28 cellular contexts compared by ENCODE assay signal in genomic region chr22:46397514-46397913, GRCh38.
"Had no signal": no experiment of that assay in that cellular context is flagged by ENCODE, and none has a peak within 500 bp of the region (broad histone marks: within the 10 kb centered on the region; RNA-seq: fewer than 3 reads in every experiment).

No MANE protein-coding gene starts in this region.

- H3K4me1 ChIP-seq: stomach, suprapubic skin, testis, tibial artery, tibial nerve, transverse colon, upper lobe of left lung, upper lobe of right lung, uterus, vagina had no signal

- H3K27ac Mint-ChIP-seq: stimulated activated effector memory CD8-positive, alpha-beta T cell treated with anti-CD3 and anti-CD28 coated beads, Interleukin-12 subunit alpha, Interleukin-12 subunit beta, amount 100 ng/mL, for 72 hours; stimulated activated memory B cell treated with anti-CD40 and anti-IgM and Interleukin-4, amounts not matched to agents 10 μg/mL and 1 μg/mL and 100 μg/mL, for 72 hours; stimulated activated naive B cell treated with anti-CD40 and anti-IgM and Interleukin-4, amounts not matched to agents 10 μg/mL and 1 μg/mL and 100 μg/mL, for 72 hours; stimulated activated naive CD8-positive, alpha-beta T cell treated with anti-CD3 and anti-CD28 coated beads, Interleukin-15, amount 100 ng/mL, for 72 hours; stimulated activated naive CD8-positive, alpha-beta T cell treated with anti-CD3 and anti-CD28 coated beads, Interleukin-15, Interleukin-2, amounts not matched to agents 100 ng/mL and 50 ng/mL, for 24 hours; type B pancreatic cell had no signal

- H3K4me1 Mint-ChIP-seq: stimulated activated memory B cell treated with anti-CD40 and anti-IgM and Interleukin-4, amounts not matched to agents 10 μg/mL and 1 μg/mL and 100 μg/mL, for 72 hours; stimulated activated naive B cell treated with anti-CD40 and anti-IgM and Interleukin-4, amounts not matched to agents 10 μg/mL and 1 μg/mL and 100 μg/mL, for 72 hours had no signal

- H3K9me3 Mint-ChIP-seq: stimulated activated effector memory CD8-positive, alpha-beta T cell treated with anti-CD3 and anti-CD28 coated beads, Interleukin-12 subunit alpha, Interleukin-12 subunit beta, amount 100 ng/mL, for 72 hours; stimulated activated memory B cell treated with anti-CD40 and anti-IgM and Interleukin-4, amounts not matched to agents 10 μg/mL and 1 μg/mL and 100 μg/mL, for 72 hours; stimulated activated naive B cell treated with anti-CD40 and anti-IgM and Interleukin-4, amounts not matched to agents 10 μg/mL and 1 μg/mL and 100 μg/mL, for 72 hours; stimulated activated naive CD8-positive, alpha-beta T cell treated with anti-CD3 and anti-CD28 coated beads, Interleukin-15, amount 100 ng/mL, for 72 hours; stimulated activated naive CD8-positive, alpha-beta T cell treated with anti-CD3 and anti-CD28 coated beads, Interleukin-15, Interleukin-2, amounts not matched to agents 100 ng/mL and 50 ng/mL, for 24 hours; type B pancreatic cell had no signal

- H3K27me3 ChIP-seq: stomach, suprapubic skin, testis, thyroid gland, tibial nerve, transverse colon, upper lobe of left lung, upper lobe of right lung, uterus, vagina had no signal

- H3K36me3 Mint-ChIP-seq: stimulated activated effector memory CD8-positive, alpha-beta T cell treated with anti-CD3 and anti-CD28 coated beads, Interleukin-12 subunit alpha, Interleukin-12 subunit beta, amount 100 ng/mL, for 72 hours; type B pancreatic cell had no signal

- H3K4me3 ChIP-seq: stomach, suprapubic skin, testis, thoracic aorta, thyroid gland, tibial artery, tibial nerve, transverse colon, upper lobe of left lung, upper lobe of right lung, uterus, vagina had no signal

- ATAC-seq: stimulated activated effector memory CD8-positive, alpha-beta T cell treated with anti-CD3 and anti-CD28 coated beads, Interleukin-12 subunit alpha, Interleukin-12 subunit beta, amount 100 ng/mL, for 72 hours; stimulated activated memory B cell treated with anti-CD40 and anti-IgM and Interleukin-4, amounts not matched to agents 10 μg/mL and 1 μg/mL and 100 μg/mL, for 72 hours; stimulated activated naive B cell treated with anti-CD40 and anti-IgM and Interleukin-4, amounts not matched to agents 10 μg/mL and 1 μg/mL and 100 μg/mL, for 72 hours; stimulated activated naive CD8-positive, alpha-beta T cell treated with anti-CD3 and anti-CD28 coated beads, Interleukin-15, amount 100 ng/mL, for 72 hours; stimulated activated naive CD8-positive, alpha-beta T cell treated with anti-CD3 and anti-CD28 coated beads, Interleukin-15, Interleukin-2, amounts not matched to agents 100 U/mL and 50 U/mL, for 24 hours; upper lobe of right lung had no signal

- H3K27ac ChIP-seq: stomach, suprapubic skin, testis, thoracic aorta, thyroid gland, tibial artery, tibial nerve, transverse colon, upper lobe of left lung, upper lobe of right lung, uterus, vagina had no signal

- H3K4me3 Mint-ChIP-seq: stimulated activated effector memory CD8-positive, alpha-beta T cell treated with anti-CD3 and anti-CD28 coated beads, Interleukin-12 subunit alpha, Interleukin-12 subunit beta, amount 100 ng/mL, for 72 hours; stimulated activated memory B cell treated with anti-CD40 and anti-IgM and Interleukin-4, amounts not matched to agents 10 μg/mL and 1 μg/mL and 100 μg/mL, for 72 hours; stimulated activated naive B cell treated with anti-CD40 and anti-IgM and Interleukin-4, amounts not matched to agents 10 μg/mL and 1 μg/mL and 100 μg/mL, for 72 hours; stimulated activated naive CD8-positive, alpha-beta T cell treated with anti-CD3 and anti-CD28 coated beads, Interleukin-15, amount 100 ng/mL, for 72 hours; stimulated activated naive CD8-positive, alpha-beta T cell treated with anti-CD3 and anti-CD28 coated beads, Interleukin-15, Interleukin-2, amounts not matched to agents 100 ng/mL and 50 ng/mL, for 24 hours; type B pancreatic cell had no signal

- H3K36me3 ChIP-seq: thoracic aorta, tibial artery, tibial nerve, transverse colon, uterus had no signal

- H3K27me3 Mint-ChIP-seq: stimulated activated memory B cell treated with anti-CD40 and anti-IgM and Interleukin-4, amounts not matched to agents 10 μg/mL and 1 μg/mL and 100 μg/mL, for 72 hours; stimulated activated naive B cell treated with anti-CD40 and anti-IgM and Interleukin-4, amounts not matched to agents 10 μg/mL and 1 μg/mL and 100 μg/mL, for 72 hours; stimulated activated naive CD8-positive, alpha-beta T cell treated with anti-CD3 and anti-CD28 coated beads, Interleukin-15, Interleukin-2, amounts not matched to agents 100 ng/mL and 50 ng/mL, for 24 hours; type B pancreatic cell had no signal

- DNase-seq: stimulated activated CD4-positive, alpha-beta T cell treated with anti-CD3 and anti-CD28 coated beads, Interleukin-2, amount 100 ng/mL, for 48 hours; stimulated activated CD4-positive, alpha-beta T cell treated with anti-CD3 and anti-CD28 coated beads, Interleukin-4, amount 100 ng/mL, for 1 hour; stimulated activated CD4-positive, alpha-beta T cell treated with anti-CD3 and anti-CD28 coated beads, Interleukin-4, amount 100 ng/mL, for 24 hours; stimulated activated CD4-positive, alpha-beta T cell treated with anti-CD3 and anti-CD28 coated beads, Interleukin-4, amount 100 ng/mL, for 4 hours; stimulated activated CD8-positive, alpha-beta memory T cell treated with anti-CD3 and anti-CD28 coated beads, Interleukin-4, amount 100 ng/mL, for 48 hours; stimulated activated naive B cell treated with anti-CD40 and anti-IgM and Interleukin-4, amounts not matched to agents 10 μg/mL and 1 μg/mL and 100 μg/mL, for 72 hours; stimulated activated naive CD4-positive, alpha-beta T cell; stimulated activated naive CD4-positive, alpha-beta T cell treated with Interleukin-2 at 50 U/mL for 16 hours; stimulated activated naive CD8-positive, alpha-beta T cell treated with anti-CD3 and anti-CD28 coated beads, Interleukin-15, amount 100 ng/mL, for 72 hours; stimulated activated naive CD8-positive, alpha-beta T cell treated with anti-CD3 and anti-CD28 coated beads, Interleukin-15, Interleukin-2, amounts not matched to agents 100 U/mL and 50 U/mL, for 24 hours; stomach; substantia nigra; testis; thyroid gland; tibial artery; transverse colon; trophoblast cell; upper lobe of left lung; upper lobe of right lung; uterus had no signal

- H3K9me3 ChIP-seq: stomach, suprapubic skin, testis, thoracic aorta, thyroid gland, tibial artery, tibial nerve, transverse colon, upper lobe of left lung, upper lobe of right lung, uterus, vagina had no signal
